ENCODE assay signal across 1 cellular context in the genomic region with DNA sequence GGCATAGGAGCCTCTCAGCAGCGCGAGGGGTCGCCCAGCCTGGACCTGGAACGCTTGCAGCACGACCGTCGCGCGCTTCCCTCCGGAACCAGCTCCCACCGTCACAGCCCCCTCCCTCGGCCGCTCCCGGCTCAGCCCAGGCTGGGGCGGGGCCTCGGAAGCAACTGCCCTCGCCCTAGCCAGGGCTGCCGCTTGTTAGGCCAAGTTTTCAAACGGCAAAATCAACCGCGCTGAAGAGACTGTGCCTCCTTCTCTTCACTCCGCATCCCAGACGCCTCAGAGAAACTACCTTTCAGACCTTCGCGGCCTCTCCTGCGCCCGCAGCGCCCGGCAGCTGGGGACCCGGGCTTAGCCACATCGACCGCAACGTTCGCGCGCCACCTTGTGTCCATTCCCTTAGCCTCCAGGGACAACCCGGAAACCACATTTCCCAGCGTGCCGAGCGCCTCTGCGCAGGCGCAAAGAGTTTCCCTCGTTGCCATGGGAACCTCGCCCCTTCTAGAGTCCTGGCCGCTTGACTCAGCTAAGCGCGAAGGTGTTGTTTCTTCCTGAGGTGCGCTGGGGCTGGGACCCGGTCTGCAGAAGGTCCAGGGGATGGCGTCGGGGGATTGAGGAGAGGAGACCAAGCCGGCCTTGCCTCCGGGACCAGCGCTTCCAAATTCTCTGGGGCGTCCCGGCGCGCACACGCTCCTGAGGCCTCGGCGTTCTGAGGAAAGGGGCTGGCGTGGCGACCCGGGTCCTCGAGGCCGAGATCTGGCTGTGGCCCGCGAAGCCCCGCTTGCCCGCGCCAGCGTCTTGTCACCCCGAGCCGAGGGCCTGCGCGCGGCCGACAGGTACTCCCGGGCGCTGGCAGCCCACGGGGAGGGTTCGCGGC.
TF ChIP-seq lines count a peak whose summit lies in the region.

No MANE protein-coding gene starts in this region.

TF ChIP-seq in K562, 482 proteins besides CTCF, POLR2A, EP300 and RAD21 (continued from another document and continues in another):
- TF ChIP-seq, protein P1, sequence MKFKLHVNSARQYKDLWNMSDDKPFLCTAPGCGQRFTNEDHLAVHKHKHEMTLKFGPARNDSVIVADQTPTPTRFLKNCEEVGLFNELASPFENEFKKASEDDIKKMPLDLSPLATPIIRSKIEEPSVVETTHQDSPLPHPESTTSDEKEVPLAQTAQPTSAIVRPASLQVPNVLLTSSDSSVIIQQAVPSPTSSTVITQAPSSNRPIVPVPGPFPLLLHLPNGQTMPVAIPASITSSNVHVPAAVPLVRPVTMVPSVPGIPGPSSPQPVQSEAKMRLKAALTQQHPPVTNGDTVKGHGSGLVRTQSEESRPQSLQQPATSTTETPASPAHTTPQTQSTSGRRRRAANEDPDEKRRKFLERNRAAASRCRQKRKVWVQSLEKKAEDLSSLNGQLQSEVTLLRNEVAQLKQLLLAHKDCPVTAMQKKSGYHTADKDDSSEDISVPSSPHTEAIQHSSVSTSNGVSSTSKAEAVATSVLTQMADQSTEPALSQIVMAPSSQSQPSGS (CRISPR knock-in tag; IDR thresholded peaks at IDR 0.05), result no peak
- TF ChIP-seq MTA3 (IDR thresholded peaks at IDR 0.05; ENCODE audit: borderline replicate concordance) (peak; percentile 64), ATF7 (IDR thresholded peaks at IDR 0.05) (peak; percentile 72), RUNX1 (IDR thresholded peaks at IDR 0.05; ENCODE audit: low read depth) (no peak; the same call in 1 of the 2 replicates), GTF2A2 (tag; IDR thresholded peaks at IDR 0.05) (no peak), ZNF57 (CRISPR knock-in tag; IDR thresholded peaks at IDR 0.05) (no peak), U2AF1 (optimal IDR thresholded peaks at IDR 0.05; ENCODE audit: low read depth, low read length) (no peak), POLR3A (IDR thresholded peaks at IDR 0.05; ENCODE audit: borderline replicate concordance, extremely low read depth, insufficient read depth, insufficient read length) (no peak), ZNF316 (IDR thresholded peaks at IDR 0.05) (no peak), PCBP2 (IDR thresholded peaks at IDR 0.05; ENCODE audit: low read depth, low read length, poor library complexity, severe bottlenecking) (no peak), TEAD1 (CRISPR knock-in tag; IDR thresholded peaks at IDR 0.05) (peak in 1 of 2 experiments; percentile 76; a peak in 1 of 4 replicates), RBM14 (IDR thresholded peaks at IDR 0.05; ENCODE audit: borderline replicate concordance, insufficient read depth, low read depth, low read length) (0 out of 2 replicates have a peak, but pooled peaks have one; percentile 36), ZNF589 (CRISPR knock-in tag; IDR thresholded peaks at IDR 0.05; ENCODE audit: low read depth) (no peak; the same call in 1 of the 2 replicates), ZNF146 (CRISPR knock-in tag; IDR thresholded peaks at IDR 0.05; ENCODE audit: unreplicated experiment) (no peak), MEIS2 (IDR thresholded peaks at IDR 0.05; ENCODE audit: partially characterized antibody) (peak; percentile 81), ZNF586 (CRISPR knock-in tag; conservative IDR thresholded peaks at IDR 0.05) (no peak), TRIM28 (IDR thresholded peaks at IDR 0.05) (no peak), GABPA (tag; conservative IDR thresholded peaks at IDR 0.05; ENCODE audit: low read depth) (peak; percentile 80), NRF1 (conservative IDR thresholded peaks at IDR 0.05 in 1 of 2, IDR thresholded peaks at IDR 0.05 in 1 of 2) (peak; percentile 96 to 98), NCOA6 (IDR thresholded peaks at IDR 0.05) (no peak), ZNF79 (CRISPR knock-in tag; IDR thresholded peaks at IDR 0.05; ENCODE audit: low read depth) (no peak), POLR2B (IDR thresholded peaks at IDR 0.05; ENCODE audit: low read depth, partially characterized antibody) (no peak), MEF2A (IDR thresholded peaks at IDR 0.05; ENCODE audit: control insufficient read depth, low read depth, low read length) (no peak), ERF (CRISPR knock-in tag; IDR thresholded peaks at IDR 0.05) (peak; percentile 5; the same call in 1 of the 2 replicates), TCF7 (IDR thresholded peaks at IDR 0.05; ENCODE audit: borderline replicate concordance) (peak; percentile 25; the same call in 1 of the 2 replicates), NONO (IDR thresholded peaks at IDR 0.05; ENCODE audit: low read depth in 2 of 2, low read length in 1 of 2) (no peak)
- TF ChIP-seq, protein P2, sequence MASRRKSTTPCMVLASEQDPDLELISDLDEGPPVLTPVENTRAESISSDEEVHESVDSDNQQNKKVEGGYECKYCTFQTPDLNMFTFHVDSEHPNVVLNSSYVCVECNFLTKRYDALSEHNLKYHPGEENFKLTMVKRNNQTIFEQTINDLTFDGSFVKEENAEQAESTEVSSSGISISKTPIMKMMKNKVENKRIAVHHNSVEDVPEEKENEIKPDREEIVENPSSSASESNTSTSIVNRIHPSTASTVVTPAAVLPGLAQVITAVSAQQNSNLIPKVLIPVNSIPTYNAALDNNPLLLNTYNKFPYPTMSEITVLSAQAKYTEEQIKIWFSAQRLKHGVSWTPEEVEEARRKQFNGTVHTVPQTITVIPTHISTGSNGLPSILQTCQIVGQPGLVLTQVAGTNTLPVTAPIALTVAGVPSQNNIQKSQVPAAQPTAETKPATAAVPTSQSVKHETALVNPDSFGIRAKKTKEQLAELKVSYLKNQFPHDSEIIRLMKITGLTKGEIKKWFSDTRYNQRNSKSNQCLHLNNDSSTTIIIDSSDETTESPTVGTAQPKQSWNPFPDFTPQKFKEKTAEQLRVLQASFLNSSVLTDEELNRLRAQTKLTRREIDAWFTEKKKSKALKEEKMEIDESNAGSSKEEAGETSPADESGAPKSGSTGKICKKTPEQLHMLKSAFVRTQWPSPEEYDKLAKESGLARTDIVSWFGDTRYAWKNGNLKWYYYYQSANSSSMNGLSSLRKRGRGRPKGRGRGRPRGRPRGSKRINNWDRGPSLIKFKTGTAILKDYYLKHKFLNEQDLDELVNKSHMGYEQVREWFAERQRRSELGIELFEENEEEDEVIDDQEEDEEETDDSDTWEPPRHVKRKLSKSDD (conservative IDR thresholded peaks at IDR 0.05; ENCODE audit: low read length), result 0 out of 2 replicates have a peak, but pooled peaks have one; percentile 36
- TF ChIP-seq, protein P3, sequence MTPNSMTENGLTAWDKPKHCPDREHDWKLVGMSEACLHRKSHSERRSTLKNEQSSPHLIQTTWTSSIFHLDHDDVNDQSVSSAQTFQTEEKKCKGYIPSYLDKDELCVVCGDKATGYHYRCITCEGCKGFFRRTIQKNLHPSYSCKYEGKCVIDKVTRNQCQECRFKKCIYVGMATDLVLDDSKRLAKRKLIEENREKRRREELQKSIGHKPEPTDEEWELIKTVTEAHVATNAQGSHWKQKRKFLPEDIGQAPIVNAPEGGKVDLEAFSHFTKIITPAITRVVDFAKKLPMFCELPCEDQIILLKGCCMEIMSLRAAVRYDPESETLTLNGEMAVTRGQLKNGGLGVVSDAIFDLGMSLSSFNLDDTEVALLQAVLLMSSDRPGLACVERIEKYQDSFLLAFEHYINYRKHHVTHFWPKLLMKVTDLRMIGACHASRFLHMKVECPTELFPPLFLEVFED (CRISPR knock-in tag; conservative IDR thresholded peaks at IDR 0.05), result no peak
- TF ChIP-seq, protein P4, sequence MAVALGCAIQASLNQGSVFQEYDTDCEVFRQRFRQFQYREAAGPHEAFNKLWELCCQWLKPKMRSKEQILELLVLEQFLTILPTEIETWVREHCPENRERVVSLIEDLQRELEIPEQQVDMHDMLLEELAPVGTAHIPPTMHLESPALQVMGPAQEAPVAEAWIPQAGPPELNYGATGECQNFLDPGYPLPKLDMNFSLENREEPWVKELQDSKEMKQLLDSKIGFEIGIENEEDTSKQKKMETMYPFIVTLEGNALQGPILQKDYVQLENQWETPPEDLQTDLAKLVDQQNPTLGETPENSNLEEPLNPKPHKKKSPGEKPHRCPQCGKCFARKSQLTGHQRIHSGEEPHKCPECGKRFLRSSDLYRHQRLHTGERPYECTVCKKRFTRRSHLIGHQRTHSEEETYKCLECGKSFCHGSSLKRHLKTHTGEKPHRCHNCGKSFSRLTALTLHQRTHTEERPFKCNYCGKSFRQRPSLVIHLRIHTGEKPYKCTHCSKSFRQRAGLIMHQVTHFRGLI (CRISPR knock-in tag; IDR thresholded peaks at IDR 0.05), result no peak
- TF ChIP-seq, protein P5, sequence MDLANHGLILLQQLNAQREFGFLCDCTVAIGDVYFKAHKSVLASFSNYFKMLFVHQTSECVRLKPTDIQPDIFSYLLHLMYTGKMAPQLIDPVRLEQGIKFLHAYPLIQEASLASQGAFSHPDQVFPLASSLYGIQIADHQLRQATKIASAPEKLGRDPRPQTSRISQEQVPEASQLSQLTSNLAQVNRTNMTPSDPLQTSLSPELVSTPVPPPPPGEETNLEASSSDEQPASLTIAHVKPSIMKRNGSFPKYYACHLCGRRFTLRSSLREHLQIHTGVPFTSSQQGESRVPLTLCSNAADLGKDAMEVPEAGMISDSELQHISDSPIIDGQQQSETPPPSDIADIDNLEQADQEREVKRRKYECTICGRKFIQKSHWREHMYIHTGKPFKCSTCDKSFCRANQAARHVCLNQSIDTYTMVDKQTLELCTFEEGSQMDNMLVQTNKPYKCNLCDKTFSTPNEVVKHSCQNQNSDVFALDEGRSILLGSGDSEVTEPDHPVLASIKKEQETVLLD (IDR thresholded peaks at IDR 0.05), result peak; percentile 97
- TF ChIP-seq, protein P6, sequence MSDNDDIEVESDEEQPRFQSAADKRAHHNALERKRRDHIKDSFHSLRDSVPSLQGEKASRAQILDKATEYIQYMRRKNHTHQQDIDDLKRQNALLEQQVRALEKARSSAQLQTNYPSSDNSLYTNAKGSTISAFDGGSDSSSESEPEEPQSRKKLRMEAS (CRISPR knock-in tag; IDR thresholded peaks at IDR 0.05), result peak; percentile 59
- TF ChIP-seq, protein P7, sequence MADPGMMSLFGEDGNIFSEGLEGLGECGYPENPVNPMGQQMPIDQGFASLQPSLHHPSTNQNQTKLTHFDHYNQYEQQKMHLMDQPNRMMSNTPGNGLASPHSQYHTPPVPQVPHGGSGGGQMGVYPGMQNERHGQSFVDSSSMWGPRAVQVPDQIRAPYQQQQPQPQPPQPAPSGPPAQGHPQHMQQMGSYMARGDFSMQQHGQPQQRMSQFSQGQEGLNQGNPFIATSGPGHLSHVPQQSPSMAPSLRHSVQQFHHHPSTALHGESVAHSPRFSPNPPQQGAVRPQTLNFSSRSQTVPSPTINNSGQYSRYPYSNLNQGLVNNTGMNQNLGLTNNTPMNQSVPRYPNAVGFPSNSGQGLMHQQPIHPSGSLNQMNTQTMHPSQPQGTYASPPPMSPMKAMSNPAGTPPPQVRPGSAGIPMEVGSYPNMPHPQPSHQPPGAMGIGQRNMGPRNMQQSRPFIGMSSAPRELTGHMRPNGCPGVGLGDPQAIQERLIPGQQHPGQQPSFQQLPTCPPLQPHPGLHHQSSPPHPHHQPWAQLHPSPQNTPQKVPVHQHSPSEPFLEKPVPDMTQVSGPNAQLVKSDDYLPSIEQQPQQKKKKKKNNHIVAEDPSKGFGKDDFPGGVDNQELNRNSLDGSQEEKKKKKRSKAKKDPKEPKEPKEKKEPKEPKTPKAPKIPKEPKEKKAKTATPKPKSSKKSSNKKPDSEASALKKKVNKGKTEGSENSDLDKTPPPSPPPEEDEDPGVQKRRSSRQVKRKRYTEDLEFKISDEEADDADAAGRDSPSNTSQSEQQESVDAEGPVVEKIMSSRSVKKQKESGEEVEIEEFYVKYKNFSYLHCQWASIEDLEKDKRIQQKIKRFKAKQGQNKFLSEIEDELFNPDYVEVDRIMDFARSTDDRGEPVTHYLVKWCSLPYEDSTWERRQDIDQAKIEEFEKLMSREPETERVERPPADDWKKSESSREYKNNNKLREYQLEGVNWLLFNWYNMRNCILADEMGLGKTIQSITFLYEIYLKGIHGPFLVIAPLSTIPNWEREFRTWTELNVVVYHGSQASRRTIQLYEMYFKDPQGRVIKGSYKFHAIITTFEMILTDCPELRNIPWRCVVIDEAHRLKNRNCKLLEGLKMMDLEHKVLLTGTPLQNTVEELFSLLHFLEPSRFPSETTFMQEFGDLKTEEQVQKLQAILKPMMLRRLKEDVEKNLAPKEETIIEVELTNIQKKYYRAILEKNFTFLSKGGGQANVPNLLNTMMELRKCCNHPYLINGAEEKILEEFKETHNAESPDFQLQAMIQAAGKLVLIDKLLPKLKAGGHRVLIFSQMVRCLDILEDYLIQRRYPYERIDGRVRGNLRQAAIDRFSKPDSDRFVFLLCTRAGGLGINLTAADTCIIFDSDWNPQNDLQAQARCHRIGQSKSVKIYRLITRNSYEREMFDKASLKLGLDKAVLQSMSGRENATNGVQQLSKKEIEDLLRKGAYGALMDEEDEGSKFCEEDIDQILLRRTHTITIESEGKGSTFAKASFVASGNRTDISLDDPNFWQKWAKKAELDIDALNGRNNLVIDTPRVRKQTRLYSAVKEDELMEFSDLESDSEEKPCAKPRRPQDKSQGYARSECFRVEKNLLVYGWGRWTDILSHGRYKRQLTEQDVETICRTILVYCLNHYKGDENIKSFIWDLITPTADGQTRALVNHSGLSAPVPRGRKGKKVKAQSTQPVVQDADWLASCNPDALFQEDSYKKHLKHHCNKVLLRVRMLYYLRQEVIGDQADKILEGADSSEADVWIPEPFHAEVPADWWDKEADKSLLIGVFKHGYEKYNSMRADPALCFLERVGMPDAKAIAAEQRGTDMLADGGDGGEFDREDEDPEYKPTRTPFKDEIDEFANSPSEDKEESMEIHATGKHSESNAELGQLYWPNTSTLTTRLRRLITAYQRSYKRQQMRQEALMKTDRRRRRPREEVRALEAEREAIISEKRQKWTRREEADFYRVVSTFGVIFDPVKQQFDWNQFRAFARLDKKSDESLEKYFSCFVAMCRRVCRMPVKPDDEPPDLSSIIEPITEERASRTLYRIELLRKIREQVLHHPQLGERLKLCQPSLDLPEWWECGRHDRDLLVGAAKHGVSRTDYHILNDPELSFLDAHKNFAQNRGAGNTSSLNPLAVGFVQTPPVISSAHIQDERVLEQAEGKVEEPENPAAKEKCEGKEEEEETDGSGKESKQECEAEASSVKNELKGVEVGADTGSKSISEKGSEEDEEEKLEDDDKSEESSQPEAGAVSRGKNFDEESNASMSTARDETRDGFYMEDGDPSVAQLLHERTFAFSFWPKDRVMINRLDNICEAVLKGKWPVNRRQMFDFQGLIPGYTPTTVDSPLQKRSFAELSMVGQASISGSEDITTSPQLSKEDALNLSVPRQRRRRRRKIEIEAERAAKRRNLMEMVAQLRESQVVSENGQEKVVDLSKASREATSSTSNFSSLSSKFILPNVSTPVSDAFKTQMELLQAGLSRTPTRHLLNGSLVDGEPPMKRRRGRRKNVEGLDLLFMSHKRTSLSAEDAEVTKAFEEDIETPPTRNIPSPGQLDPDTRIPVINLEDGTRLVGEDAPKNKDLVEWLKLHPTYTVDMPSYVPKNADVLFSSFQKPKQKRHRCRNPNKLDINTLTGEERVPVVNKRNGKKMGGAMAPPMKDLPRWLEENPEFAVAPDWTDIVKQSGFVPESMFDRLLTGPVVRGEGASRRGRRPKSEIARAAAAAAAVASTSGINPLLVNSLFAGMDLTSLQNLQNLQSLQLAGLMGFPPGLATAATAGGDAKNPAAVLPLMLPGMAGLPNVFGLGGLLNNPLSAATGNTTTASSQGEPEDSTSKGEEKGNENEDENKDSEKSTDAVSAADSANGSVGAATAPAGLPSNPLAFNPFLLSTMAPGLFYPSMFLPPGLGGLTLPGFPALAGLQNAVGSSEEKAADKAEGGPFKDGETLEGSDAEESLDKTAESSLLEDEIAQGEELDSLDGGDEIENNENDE (IDR thresholded peaks at IDR 0.05; ENCODE audit: low read depth, low read length), result no peak
